Comparison of ENCODE assay signal across 18 cellular contexts in the genomic region with DNA sequence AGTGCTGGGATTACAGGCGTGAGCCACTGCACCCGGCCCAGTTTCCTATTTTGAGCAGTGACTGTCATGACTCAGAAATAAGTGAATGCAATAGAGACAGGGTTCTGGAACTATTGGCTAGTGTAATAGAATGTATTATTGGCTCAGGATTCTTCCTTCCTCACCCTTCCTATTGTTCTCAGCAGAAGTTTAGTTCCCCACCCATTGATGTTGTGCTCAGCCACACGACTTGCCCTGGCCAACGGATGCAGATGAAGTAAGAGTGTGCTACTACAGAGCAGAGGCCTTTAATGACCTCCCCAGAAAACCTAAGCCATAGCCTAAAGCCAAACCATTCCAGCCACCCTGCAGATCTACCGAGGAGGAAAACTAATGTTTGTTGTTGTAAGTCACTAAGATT.
DNase-seq lines count a peak whose midpoint lies in the region; ATAC-seq and TF ChIP-seq lines count a peak whose summit lies in the region.
"Had no signal": no experiment of that assay in that cellular context is flagged by ENCODE, and none has a peak within 500 bp of the region (broad histone marks: within the 10 kb centered on the region; RNA-seq: fewer than 3 reads in every experiment).

No MANE protein-coding gene starts in this region.

- no peak for TF ChIP-seq CTCF in WTC11 (IDR thresholded peaks at IDR 0.05)
- no peak for TF ChIP-seq CTCF in BE2C (IDR thresholded peaks at IDR 0.05; ENCODE audit: low read depth, low read length)

- no peak overlapping the region for H3K4me3 Mint-ChIP-seq in WTC11
- H3K4me3 Mint-ChIP-seq: CD8-positive, alpha-beta memory T cell; IgD-negative memory B cell had no signal

- ATAC-seq in WTC11: peak; percentile 48; the same call in 1 of the 2 replicates
- peak; percentile 35 for ATAC-seq in esophagus mucosa
- ATAC-seq in left cardiac atrium: peak; percentile 63 to 70

- peaks cover 19% of the 10 kb centered on the region for H3K4me1 Mint-ChIP-seq in WTC11
- H3K4me1 Mint-ChIP-seq: CD8-positive, alpha-beta memory T cell; IgD-negative memory B cell had no signal

- CTCF ChIA-PET in WTC11 (lab: Charles Lee): no interaction called here

- H3K9me3 Mint-ChIP-seq in WTC11: peaks cover 63% of the 10 kb centered on the region

- DNase-seq in WTC11 (ENCODE audit: low spot score): no peak
- DNase-seq in left cardiac atrium: peak; percentile 26
- DNase-seq in lung microvascular endothelial cell (ENCODE audit: low read depth in 2 of 2): peak; percentile 8 to 42
- DNase-seq in AG08395 (ENCODE audit: low spot score): no peak
- no peak for DNase-seq in BE2C
- DNase-seq in Ammon's horn (ENCODE audit: low spot score): no peak
- DNase-seq: C1 segment of cervical spinal cord; Calu3; CD8-positive, alpha-beta memory T cell; GDM1; NCI-H1105; NCI-H146; NCI-H2029; NCI-H2227 treated with DMSO at 0.1 percent for 48 hours; NCI-H510A treated with DMSO at 0.1 percent for 48 hours; NCI-H748 treated with DMSO at 0.1 percent for 48 hours had no signal

- no peaks in the 10 kb centered on the region for H3K4me1 ChIP-seq in BE2C

- H3K27me3 ChIP-seq in BE2C: peaks cover 4% of the 10 kb centered on the region; the same call in 1 of the 2 replicates

- H3K4me3 ChIP-seq in BE2C (ENCODE audit: low read depth, low read length): no peak overlapping the region

- H3K27me3 Mint-ChIP-seq in WTC11 (ENCODE audit: low read depth): peaks cover 3% of the 10 kb centered on the region; the same call in 1 of the 2 replicates
- H3K27me3 Mint-ChIP-seq: IgD-negative memory B cell had no signal

- H3K27ac Mint-ChIP-seq in WTC11: no peak overlapping the region
- H3K27ac Mint-ChIP-seq: CD8-positive, alpha-beta memory T cell; IgD-negative memory B cell had no signal

- H3K9me3 ChIP-seq in BE2C: no peaks in the 10 kb centered on the region

- intact Hi-C loops in left cardiac atrium (cut with DNase I): no loop called here

- H3K36me3 Mint-ChIP-seq in WTC11: peaks cover 63% of the 10 kb centered on the region
- H3K36me3 Mint-ChIP-seq: CD8-positive, alpha-beta memory T cell had no signal

- POLR2A ChIA-PET in WTC11 (lab: Charles Lee): no interaction called here

- H3K36me3 ChIP-seq in BE2C: no peaks in the 10 kb centered on the region

TF ChIP-seq in WTC11, 78 proteins besides CTCF, POLR2A, EP300 and RAD21:
- TF ChIP-seq NFYB (CRISPR knock-in tag; conservative IDR thresholded peaks at IDR 0.05; ENCODE audit: low read depth): no peak
- no peak for TF ChIP-seq RORB (CRISPR knock-in tag; IDR thresholded peaks at IDR 0.05)
- TF ChIP-seq, protein P1, sequence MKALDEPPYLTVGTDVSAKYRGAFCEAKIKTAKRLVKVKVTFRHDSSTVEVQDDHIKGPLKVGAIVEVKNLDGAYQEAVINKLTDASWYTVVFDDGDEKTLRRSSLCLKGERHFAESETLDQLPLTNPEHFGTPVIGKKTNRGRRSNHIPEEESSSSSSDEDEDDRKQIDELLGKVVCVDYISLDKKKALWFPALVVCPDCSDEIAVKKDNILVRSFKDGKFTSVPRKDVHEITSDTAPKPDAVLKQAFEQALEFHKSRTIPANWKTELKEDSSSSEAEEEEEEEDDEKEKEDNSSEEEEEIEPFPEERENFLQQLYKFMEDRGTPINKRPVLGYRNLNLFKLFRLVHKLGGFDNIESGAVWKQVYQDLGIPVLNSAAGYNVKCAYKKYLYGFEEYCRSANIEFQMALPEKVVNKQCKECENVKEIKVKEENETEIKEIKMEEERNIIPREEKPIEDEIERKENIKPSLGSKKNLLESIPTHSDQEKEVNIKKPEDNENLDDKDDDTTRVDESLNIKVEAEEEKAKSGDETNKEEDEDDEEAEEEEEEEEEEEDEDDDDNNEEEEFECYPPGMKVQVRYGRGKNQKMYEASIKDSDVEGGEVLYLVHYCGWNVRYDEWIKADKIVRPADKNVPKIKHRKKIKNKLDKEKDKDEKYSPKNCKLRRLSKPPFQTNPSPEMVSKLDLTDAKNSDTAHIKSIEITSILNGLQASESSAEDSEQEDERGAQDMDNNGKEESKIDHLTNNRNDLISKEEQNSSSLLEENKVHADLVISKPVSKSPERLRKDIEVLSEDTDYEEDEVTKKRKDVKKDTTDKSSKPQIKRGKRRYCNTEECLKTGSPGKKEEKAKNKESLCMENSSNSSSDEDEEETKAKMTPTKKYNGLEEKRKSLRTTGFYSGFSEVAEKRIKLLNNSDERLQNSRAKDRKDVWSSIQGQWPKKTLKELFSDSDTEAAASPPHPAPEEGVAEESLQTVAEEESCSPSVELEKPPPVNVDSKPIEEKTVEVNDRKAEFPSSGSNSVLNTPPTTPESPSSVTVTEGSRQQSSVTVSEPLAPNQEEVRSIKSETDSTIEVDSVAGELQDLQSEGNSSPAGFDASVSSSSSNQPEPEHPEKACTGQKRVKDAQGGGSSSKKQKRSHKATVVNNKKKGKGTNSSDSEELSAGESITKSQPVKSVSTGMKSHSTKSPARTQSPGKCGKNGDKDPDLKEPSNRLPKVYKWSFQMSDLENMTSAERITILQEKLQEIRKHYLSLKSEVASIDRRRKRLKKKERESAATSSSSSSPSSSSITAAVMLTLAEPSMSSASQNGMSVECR (CRISPR knock-in tag; IDR thresholded peaks at IDR 0.05; ENCODE audit: borderline replicate concordance): no peak
- TF ChIP-seq, protein P2, sequence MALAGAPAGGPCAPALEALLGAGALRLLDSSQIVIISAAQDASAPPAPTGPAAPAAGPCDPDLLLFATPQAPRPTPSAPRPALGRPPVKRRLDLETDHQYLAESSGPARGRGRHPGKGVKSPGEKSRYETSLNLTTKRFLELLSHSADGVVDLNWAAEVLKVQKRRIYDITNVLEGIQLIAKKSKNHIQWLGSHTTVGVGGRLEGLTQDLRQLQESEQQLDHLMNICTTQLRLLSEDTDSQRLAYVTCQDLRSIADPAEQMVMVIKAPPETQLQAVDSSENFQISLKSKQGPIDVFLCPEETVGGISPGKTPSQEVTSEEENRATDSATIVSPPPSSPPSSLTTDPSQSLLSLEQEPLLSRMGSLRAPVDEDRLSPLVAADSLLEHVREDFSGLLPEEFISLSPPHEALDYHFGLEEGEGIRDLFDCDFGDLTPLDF (CRISPR knock-in tag; IDR thresholded peaks at IDR 0.05): no peak
- TF ChIP-seq JAZF1 (CRISPR knock-in tag; IDR thresholded peaks at IDR 0.05): no peak
- TF ChIP-seq, protein P3, sequence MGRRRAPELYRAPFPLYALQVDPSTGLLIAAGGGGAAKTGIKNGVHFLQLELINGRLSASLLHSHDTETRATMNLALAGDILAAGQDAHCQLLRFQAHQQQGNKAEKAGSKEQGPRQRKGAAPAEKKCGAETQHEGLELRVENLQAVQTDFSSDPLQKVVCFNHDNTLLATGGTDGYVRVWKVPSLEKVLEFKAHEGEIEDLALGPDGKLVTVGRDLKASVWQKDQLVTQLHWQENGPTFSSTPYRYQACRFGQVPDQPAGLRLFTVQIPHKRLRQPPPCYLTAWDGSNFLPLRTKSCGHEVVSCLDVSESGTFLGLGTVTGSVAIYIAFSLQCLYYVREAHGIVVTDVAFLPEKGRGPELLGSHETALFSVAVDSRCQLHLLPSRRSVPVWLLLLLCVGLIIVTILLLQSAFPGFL (CRISPR knock-in tag; IDR thresholded peaks at IDR 0.05; ENCODE audit: borderline replicate concordance): no peak

Comparison
In these comparisons a context has a peak if more than half of its experiments do, and no peak if none do; other contexts are left out.
1. DNase-seq: peak in left cardiac atrium (single experiment) and lung microvascular endothelial cell (2 of 2); none in WTC11 (single experiment), AG08395 (single experiment), BE2C (single experiment) and Ammon's horn (single experiment).
2. Peak in every context shown above with its lines, with median percentiles within 50 percentile points of each other: ATAC-seq.